23 cellular contexts compared by ENCODE assay signal in genomic region chr17:10196384-10196783, GRCh38. TPM values are rescaled to one million over a fixed set of nuclear protein-coding genes. Genes with fewer than 3 reads are reported as not detected.
DNase-seq lines count a peak whose midpoint lies in the region; ATAC-seq, FAIRE-seq and TF ChIP-seq lines count a peak whose summit lies in the region.
"Had no signal": no experiment of that assay in that cellular context is flagged by ENCODE, and none has a peak within 500 bp of the region (broad histone marks: within the 10 kb centered on the region; RNA-seq: fewer than 3 reads in every experiment).

No MANE protein-coding gene starts in this region.

- H3K4me1 Mint-ChIP-seq in activated naive CD8-positive, alpha-beta T cell (ENCODE audit: low read depth) = peaks cover 8% of the 10 kb centered on the region
- H3K4me1 Mint-ChIP-seq in activated naive CD8-positive, alpha-beta T cell treated with anti-CD3 and anti-CD28 coated beads for 36 hours = peaks cover 4% of the 10 kb centered on the region
- peaks cover 4 to 19% (median 6%) of the 10 kb centered on the region in 3 donors for H3K4me1 Mint-ChIP-seq in naive B cell
- H3K4me1 Mint-ChIP-seq in activated CD8-positive, alpha-beta memory T cell treated with anti-CD3 and anti-CD28 coated beads, Interleukin-2, amount 10 ng/mL, durations not matched to agents 7 days and 5 days = peaks cover 6% of the 10 kb centered on the region

- no peak overlapping the region for H3K9ac ChIP-seq in H1 (replicated peaks in 1 of 4; ENCODE audit: extremely low read depth in 1 of 4, low read depth in 3 of 4, low read length in 3 of 4)
- H3K9ac ChIP-seq in subcutaneous abdominal adipose tissue (ENCODE audit: low read length in 5 of 5) = peak overlapping the region in 1 of 5 donors; percentile 75

- H4K20me1 ChIP-seq in H1 (replicated peaks in 1 of 2; ENCODE audit: control insufficient read depth in 1 of 2, insufficient read depth in 2 of 2, low read length in 2 of 2) = peaks cover 2% of the 10 kb centered on the region in 2 experiments

- H3K23ac ChIP-seq in H1 (ENCODE audit: insufficient read length) = no peak overlapping the region

- H3K14ac ChIP-seq in H1 (ENCODE audit: insufficient read length) = no peak overlapping the region

- H2BK120ac ChIP-seq in H1 (replicated peaks; ENCODE audit: low read depth, low read length) = no peak overlapping the region

- DNase-seq in activated naive CD8-positive, alpha-beta T cell treated with anti-CD3 and anti-CD28 coated beads for 36 hours = no peak
- DNase-seq in H1 (ENCODE audit: low read depth in 1 of 2, low spot score in 2 of 2) (no peak), naive B cell (no peak), testis (no peak), hypothalamus (lab: John Stamatoyannopoulos, UW) (no peak)
- DNase-seq in activated CD8-positive, alpha-beta memory T cell treated with anti-CD3 and anti-CD28 coated beads, Interleukin-2, amount 10 ng/mL, durations not matched to agents 7 days and 5 days = no peak
- DNase-seq: activated CD4-positive, CD25-positive, alpha-beta regulatory T cell treated with anti-CD3 and anti-CD28 coated beads, Interleukin-2, amount 50 U/mL, for 72 hours; activated gamma-delta T cell treated with Interleukin-2 at 50 U/mL for 16 hours; anterior cingulate cortex; DMS53; H7; MV-4-11; NCI-H2029; NCI-H524 treated with DMSO at 0.1 percent for 48 hours; OCI-M1; SJCRH30; transverse colon had no signal

- no peak overlapping the region for H2BK15ac ChIP-seq in H1 (ENCODE audit: low read length)

- TF ChIP-seq POLR2A in H1 (IDR thresholded peaks at IDR 0.05; ENCODE audit: control extremely low read depth in 1 of 2, low read depth in 2 of 2, low read length in 2 of 2) = no peak
- no peak for TF ChIP-seq POLR2A in testis (IDR thresholded peaks at IDR 0.05)

- H3K27ac ChIP-seq in H1 (ENCODE audit: low read depth, low read length) (no peak overlapping the region), subcutaneous abdominal adipose tissue (ENCODE audit: low read depth, low read length) (peak overlapping the region; percentile 2), testis (no peak overlapping the region)
- H3K27ac ChIP-seq: 22Rv1, C4-2B, SJCRH30 had no signal

- no peak overlapping the region for H2BK12ac ChIP-seq in H1 (ENCODE audit: low read depth, low read length)

- no peak for TF ChIP-seq EP300 in H1 (IDR thresholded peaks at IDR 0.05; ENCODE audit: borderline replicate concordance in 1 of 2, low read depth in 2 of 2, low read length in 2 of 2)

- peaks cover 9% of the 10 kb centered on the region; the same call in 1 of the 2 replicates for H3K23me2 ChIP-seq in H1 (ENCODE audit: low read depth, low read length)

- H3K4me2 ChIP-seq in H1 (ENCODE audit: insufficient read depth in 1 of 2, low read depth in 2 of 2, low read length in 2 of 2) = no peak overlapping the region

- no peak overlapping the region for H2BK5ac ChIP-seq in H1 (ENCODE audit: low read depth, low read length)

- no peak overlapping the region for H3K27ac Mint-ChIP-seq in activated naive CD8-positive, alpha-beta T cell
- no peak overlapping the region for H3K27ac Mint-ChIP-seq in activated naive CD8-positive, alpha-beta T cell treated with anti-CD3 and anti-CD28 coated beads for 36 hours
- peak overlapping the region in 2 of 6 donors; percentile 5 to 20 for H3K27ac Mint-ChIP-seq in naive B cell
- H3K27ac Mint-ChIP-seq in activated CD8-positive, alpha-beta memory T cell treated with anti-CD3 and anti-CD28 coated beads, Interleukin-2, amount 10 ng/mL, durations not matched to agents 7 days and 5 days = no peak overlapping the region
- H3K27ac Mint-ChIP-seq: T-helper 2 cell treated with Interferon-gamma antibody and Interleukin-4, amounts not matched to agents 5 μg/mL and 100 μg/mL, for 36 hours had no signal

- no peak for FAIRE-seq in H1 (lab: Jason Lieb, UNC)
- FAIRE-seq: islet of Langerhans had no signal

- H3K4me1 ChIP-seq in H1 (replicated peaks in 1 of 4; ENCODE audit: control insufficient read depth in 3 of 4, insufficient read depth in 4 of 4, low read length in 3 of 4) = peaks cover 0 to 6% (median 0%) of the 10 kb centered on the region in 4 experiments; a peak in 2 of 7 replicates
- H3K4me1 ChIP-seq in subcutaneous abdominal adipose tissue (ENCODE audit: control insufficient read depth in 5 of 5, insufficient read depth in 5 of 5, low read length in 5 of 5) = peaks cover 0 to 39% (median 24%) of the 10 kb centered on the region in 5 donors
- H3K4me1 ChIP-seq in testis = no peaks in the 10 kb centered on the region
- H3K4me1 ChIP-seq: SJCRH30 had no signal

- no peak overlapping the region for H4K8ac ChIP-seq in H1 (ENCODE audit: extremely low read depth, insufficient read depth, low read length)

- ATAC-seq in naive B cell (ENCODE audit: low read depth in 2 of 2) = no peak
- no peak for ATAC-seq in activated CD8-positive, alpha-beta memory T cell treated with anti-CD3 and anti-CD28 coated beads, Interleukin-2, amount 10 ng/mL, durations not matched to agents 7 days and 5 days

- H3K18ac ChIP-seq in H1 (ENCODE audit: extremely low read depth, low read length) = no peak overlapping the region

- peaks cover 8% of the 10 kb centered on the region for H3K36me3 Mint-ChIP-seq in activated naive CD8-positive, alpha-beta T cell
- H3K36me3 Mint-ChIP-seq in activated naive CD8-positive, alpha-beta T cell treated with anti-CD3 and anti-CD28 coated beads for 36 hours = peaks cover 4% of the 10 kb centered on the region
- peaks cover 3 to 20% of the 10 kb centered on the region in 2 donors for H3K36me3 Mint-ChIP-seq in naive B cell
- peaks cover 2% of the 10 kb centered on the region for H3K36me3 Mint-ChIP-seq in activated CD8-positive, alpha-beta memory T cell treated with anti-CD3 and anti-CD28 coated beads, Interleukin-2, amount 10 ng/mL, durations not matched to agents 7 days and 5 days

- no peaks in the 10 kb centered on the region for H3K79me2 ChIP-seq in H1 (ENCODE audit: control insufficient read depth in 1 of 2, insufficient read depth in 2 of 2, low read length in 2 of 2)

- 87% methylated on average over 7 of the region's 7 CpGs; no CpG with 5 or more reads in 1 of the 2 experiments for WGBS in H1 (ENCODE audit: extremely low coverage in 1 of 2, insufficient coverage in 1 of 2, insufficient read length in 1 of 2, insufficient replicate concordance in 2 of 2, low coverage in 1 of 2, low lambda C conversion rate in 2 of 2, missing lambda C conversion rate in 1 of 2), 2 experiments
- 78 to 91% methylated on average over 7 of the region's 7 CpGs for WGBS in testis, 2 donors

- peaks cover 2 to 25% (median 24%) of the 10 kb centered on the region in 4 experiments for H3K27me3 ChIP-seq in H1 (replicated peaks in 1 of 4; ENCODE audit: control insufficient read depth in 3 of 4, extremely low read depth in 1 of 4, insufficient read depth in 3 of 4, low read length in 3 of 4)
- H3K27me3 ChIP-seq in subcutaneous abdominal adipose tissue (ENCODE audit: control insufficient read depth in 5 of 5, insufficient read depth in 4 of 5, low read length in 5 of 5) = peaks cover 4 to 20% (median 13%) of the 10 kb centered on the region in 5 donors
- no peaks in the 10 kb centered on the region for H3K27me3 ChIP-seq in testis
- H3K27me3 ChIP-seq: SJCRH30 had no signal

- peaks cover 3% of the 10 kb centered on the region; the same call in 1 of the 2 replicates for H3K79me1 ChIP-seq in H1 (ENCODE audit: low read depth, low read length)

- H3K9me3 Mint-ChIP-seq in activated naive CD8-positive, alpha-beta T cell (ENCODE audit: low read depth) = peaks cover 10% of the 10 kb centered on the region
- peaks cover 18% of the 10 kb centered on the region for H3K9me3 Mint-ChIP-seq in activated naive CD8-positive, alpha-beta T cell treated with anti-CD3 and anti-CD28 coated beads for 36 hours
- H3K9me3 Mint-ChIP-seq in naive B cell = peaks cover 6 to 22% (median 15%) of the 10 kb centered on the region in 7 donors
- peaks cover 24% of the 10 kb centered on the region for H3K9me3 Mint-ChIP-seq in activated CD8-positive, alpha-beta memory T cell treated with anti-CD3 and anti-CD28 coated beads, Interleukin-2, amount 10 ng/mL, durations not matched to agents 7 days and 5 days (ENCODE audit: low read depth)

- H3K4ac ChIP-seq in H1 (replicated peaks; ENCODE audit: insufficient read length, low read depth, low read length) = no peak overlapping the region

- no peak overlapping the region for H2BK20ac ChIP-seq in H1 (ENCODE audit: low read length)

- no peak overlapping the region for H2AFZ ChIP-seq in H1 (ENCODE audit: low read length)

- no peak overlapping the region for H4K91ac ChIP-seq in H1 (replicated peaks; ENCODE audit: insufficient read length, low read length)

- H3K36me3 ChIP-seq in H1 (ENCODE audit: control insufficient read depth in 2 of 4, insufficient read depth in 4 of 4, low read length in 3 of 4) = 0 out of 8 replicates have a peak, but pooled peaks cover 0 to 7% (median 0%) of the 10 kb centered on the region in 4 experiments
- H3K36me3 ChIP-seq in subcutaneous abdominal adipose tissue (ENCODE audit: control insufficient read depth in 5 of 5, insufficient read depth in 5 of 5, low read length in 5 of 5) = no peaks in the 10 kb centered on the region
- H3K36me3 ChIP-seq in testis (ENCODE audit: low read depth, missing control alignments) = no peaks in the 10 kb centered on the region
- H3K36me3 ChIP-seq: SJCRH30, transverse colon had no signal

- POLR2A ChIA-PET in H1 (lab: Charles Lee; ENCODE audit: partially characterized antibody) = no interaction called here

- CTCF ChIA-PET in H1 (lab: Charles Lee; ENCODE audit: partially characterized antibody) = interaction anchor here (1.2 to 2.3 kb wide), 4 partner anchors 13 to 215 kb away, joined by 3 to 9 read pairs (median 4); no protein-coding TSS in a partner anchor
- CTCF ChIA-PET in activated CD8-positive, alpha-beta memory T cell treated with anti-CD3 and anti-CD28 coated beads, Interleukin-2, amount 10 ng/mL, durations not matched to agents 7 days and 5 days (lab: Charles Lee) = no interaction called here

- intact Hi-C loops in testis (cut with DNase I; ENCODE audit: low total_unique reads) = no loop called here

- H3K9me3 ChIP-seq in H1 (ENCODE audit: insufficient read depth in 2 of 2, low read depth in 1 of 2, low read length in 1 of 2) (peaks cover 6 to 11% of the 10 kb centered on the region in 2 experiments; a peak in 2 of 4 replicates), subcutaneous abdominal adipose tissue (ENCODE audit: control insufficient read depth in 5 of 5, low read length in 5 of 5) (peaks cover 7 to 24% (median 14%) of the 10 kb centered on the region in 5 donors), testis (no peaks in the 10 kb centered on the region)
- H3K9me3 ChIP-seq: SJCRH30 had no signal

- TF ChIP-seq CTCF in H1 (IDR thresholded peaks at IDR 0.05; ENCODE audit: control extremely low read depth in 1 of 3, insufficient read depth in 1 of 3, low read depth in 1 of 3, low read length in 3 of 3) (no peak), testis (IDR thresholded peaks at IDR 0.05) (no peak)

- H2AK5ac ChIP-seq in H1 (ENCODE audit: low read depth, low read length) = peak overlapping the region; percentile 39; the same call in 1 of the 2 replicates

- H3K27me3 Mint-ChIP-seq in activated naive CD8-positive, alpha-beta T cell = peaks cover 12% of the 10 kb centered on the region
- peaks cover 35% of the 10 kb centered on the region for H3K27me3 Mint-ChIP-seq in activated naive CD8-positive, alpha-beta T cell treated with anti-CD3 and anti-CD28 coated beads for 36 hours
- H3K27me3 Mint-ChIP-seq in naive B cell = peaks cover 6 to 16% (median 7%) of the 10 kb centered on the region in 3 donors
- peaks cover 27% of the 10 kb centered on the region for H3K27me3 Mint-ChIP-seq in activated CD8-positive, alpha-beta memory T cell treated with anti-CD3 and anti-CD28 coated beads, Interleukin-2, amount 10 ng/mL, durations not matched to agents 7 days and 5 days

- no peak overlapping the region for H4K5ac ChIP-seq in H1 (ENCODE audit: insufficient read length, low read depth, low read length)

- H3K4me3 ChIP-seq in H1 (ENCODE audit: extremely low read depth in 1 of 4, insufficient read depth in 2 of 4, low read depth in 3 of 4, low read length in 4 of 4) (no peak overlapping the region), subcutaneous abdominal adipose tissue (ENCODE audit: low read depth in 1 of 5, low read length in 5 of 5) (peak overlapping the region; percentile 63 to 78 (median 71)), testis (no peak overlapping the region)
- H3K4me3 ChIP-seq: SJCRH30 had no signal

- no peak overlapping the region for H3K56ac ChIP-seq in H1 (replicated peaks; ENCODE audit: insufficient read length, low read depth, low read length)

- peak overlapping the region; percentile 30 for H3K4me3 Mint-ChIP-seq in activated naive CD8-positive, alpha-beta T cell
- no peak overlapping the region for H3K4me3 Mint-ChIP-seq in activated naive CD8-positive, alpha-beta T cell treated with anti-CD3 and anti-CD28 coated beads for 36 hours
- H3K4me3 Mint-ChIP-seq in naive B cell = peak overlapping the region in 5 of 8 donors; percentile 6 to 67 (median 48)
- H3K4me3 Mint-ChIP-seq in activated CD8-positive, alpha-beta memory T cell treated with anti-CD3 and anti-CD28 coated beads, Interleukin-2, amount 10 ng/mL, durations not matched to agents 7 days and 5 days = no peak overlapping the region
- H3K4me3 Mint-ChIP-seq: T-helper 2 cell treated with Interferon-gamma antibody and Interleukin-4, amounts not matched to agents 5 μg/mL and 100 μg/mL, for 36 hours had no signal

- TF ChIP-seq RAD21 in H1 (IDR thresholded peaks at IDR 0.05 in 1 of 2, conservative IDR thresholded peaks at IDR 0.05 in 1 of 2; ENCODE audit: low read depth in 2 of 2, low read length in 2 of 2) = no peak

RNA-seq across cellular contexts. Expression of gene GAS7, which starts 2.0 kb away (rescaled TPM):
- 1 to 10 TPM in 1 of 2 experiments, under 1 TPM in 1; 0.76 to 1.2 TPM for total RNA-seq in activated naive CD8-positive, alpha-beta T cell treated with anti-CD3 and anti-CD28 coated beads for 36 hours
- 12.2 and 14.5 TPM in 2 replicates for total RNA-seq in H1 (2021; fragmentation: NEBNext Ultra II Directional; extraction: Animal tissue kit (Norgen Biotek cat#: 25700))
- polyA plus RNA-seq in H1 (2011; rRNA removed) = 5.0 and 6.3 TPM in 2 replicates
- polyA plus RNA-seq in H1 (2011; cell fraction: cytosol; rRNA removed) = 5.6 TPM
- 6.4 TPM for polyA plus RNA-seq in H1 (2011; cell fraction: nucleus; rRNA removed)
- polyA plus RNA-seq in H1 (2012, experiment 1 of 2) = 5.9 to 7.9 TPM (median 6.2 TPM) in 4 replicates
- 2.8 TPM for polyA plus RNA-seq in H1 (2012, experiment 2 of 2)
- 3.9 TPM for polyA plus RNA-seq in H1 (2013, experiment 1 of 2)
- polyA plus RNA-seq in H1 (2013, experiment 2 of 2) = 4.2 TPM
- polyA minus RNA-seq in H1 (2011; rRNA and poly(A)+ RNA removed) = 8.6 and 11.3 TPM in 2 replicates
- 9.1 TPM for polyA minus RNA-seq in H1 (2011; cell fraction: cytosol; rRNA and poly(A)+ RNA removed)
- polyA minus RNA-seq in H1 (2011; cell fraction: nucleus; rRNA and poly(A)+ RNA removed) = 7.1 TPM
- 1 to 10 TPM in 5 of 6 donors, not detected in 1; 1.1 to 3.6 (median 1.8) TPM for polyA plus RNA-seq in naive B cell (ENCODE audit: low read depth in 6 of 6)
- total RNA-seq in testis = 100 to 1,000 TPM; 152 to 184 TPM
- 70.2 TPM for polyA plus RNA-seq in testis (ENCODE audit: insufficient read depth, low read depth, low replicate concordance)
- total RNA-seq in activated CD8-positive, alpha-beta memory T cell treated with anti-CD3 and anti-CD28 coated beads, Interleukin-2, amount 10 ng/mL, durations not matched to agents 7 days and 5 days = 1 to 10 TPM in 1 of 2 experiments, under 1 TPM in 1; 0.53 to 2.1 TPM

Comparison
In these comparisons a context has a peak if more than half of its experiments do, and no peak if none do; other contexts are left out.
1. H3K4me3 Mint-ChIP-seq: peak in activated naive CD8-positive, alpha-beta T cell (single experiment) and naive B cell (5 of 8); none in activated naive CD8-positive, alpha-beta T cell treated with anti-CD3 and anti-CD28 coated beads for 36 hours (single experiment) and activated CD8-positive, alpha-beta memory T cell treated with anti-CD3 and anti-CD28 coated beads, Interleukin-2, amount 10 ng/mL, durations not matched to agents 7 days and 5 days (single experiment).
2. H3K4me3 ChIP-seq: peak in subcutaneous abdominal adipose tissue (5 of 5); none in H1 (0 of 4) and testis (0 of 2).